9 cellular contexts compared by ENCODE assay signal in genomic region chr12:105721051-105721825, GRCh38.
A peak's percentile ranks its signal among the peaks of the same experiment; 100 is the strongest.
DNase-seq lines count a peak whose midpoint lies in the region; ATAC-seq and TF ChIP-seq lines count a peak whose summit lies in the region.
"Had no signal": no experiment of that assay in that cellular context is flagged by ENCODE, and none has a peak within 500 bp of the region (broad histone marks: within the 10 kb centered on the region; RNA-seq: fewer than 3 reads in every experiment).

No MANE protein-coding gene starts in this region.

- peak; percentile 3 for DNase-seq in activated CD8-positive, alpha-beta T cell treated with anti-CD3 and anti-CD28 coated beads for 36 hours
- DNase-seq in activated CD8-positive, alpha-beta T cell treated with anti-CD3 and anti-CD28 coated beads, Interleukin-2, amount 10 ng/mL, durations not matched to agents 7 days and 5 days = no peak
- DNase-seq in NCI-H2171 (lab: John Stamatoyannopoulos, UW) (peak; percentile 4), renal cortical epithelial cell (ENCODE audit: low read depth) (peak; percentile 13), CD14-positive monocyte (ENCODE audit: low spot score) (no peak), MV-4-11 (lab: John Stamatoyannopoulos, UW) (no peak)
- DNase-seq in effector memory CD8-positive, alpha-beta T cell = no peak
- DNase-seq: activated CD8-positive, alpha-beta memory T cell treated with anti-CD3 and anti-CD28 coated beads for 24 hours had no signal

- TF ChIP-seq CTCF in activated CD8-positive, alpha-beta T cell treated with anti-CD3 and anti-CD28 coated beads for 36 hours (IDR thresholded peaks at IDR 0.05) = no peak
- no peak for TF ChIP-seq CTCF in CD14-positive monocyte (IDR thresholded peaks at IDR 0.05)

- H3K4me1 Mint-ChIP-seq in activated CD8-positive, alpha-beta T cell treated with anti-CD3 and anti-CD28 coated beads for 36 hours (ENCODE audit: low read depth) = peaks cover 4% of the 10 kb centered on the region
- H3K4me1 Mint-ChIP-seq in activated CD8-positive, alpha-beta T cell treated with anti-CD3 and anti-CD28 coated beads, Interleukin-2, amount 10 ng/mL, durations not matched to agents 7 days and 5 days (ENCODE audit: low read depth) = no peaks in the 10 kb centered on the region
- no peaks in the 10 kb centered on the region for H3K4me1 Mint-ChIP-seq in effector memory CD8-positive, alpha-beta T cell (ENCODE audit: low read depth in 2 of 2)
- H3K4me1 Mint-ChIP-seq in CD14-positive monocyte = no peaks in the 10 kb centered on the region

- peaks cover 12% of the 10 kb centered on the region for H3K27me3 Mint-ChIP-seq in activated CD8-positive, alpha-beta T cell treated with anti-CD3 and anti-CD28 coated beads for 36 hours
- peaks cover 4% of the 10 kb centered on the region for H3K27me3 Mint-ChIP-seq in activated CD8-positive, alpha-beta T cell treated with anti-CD3 and anti-CD28 coated beads, Interleukin-2, amount 10 ng/mL, durations not matched to agents 7 days and 5 days (ENCODE audit: low read depth)
- H3K27me3 Mint-ChIP-seq in effector memory CD8-positive, alpha-beta T cell = peaks cover 5 to 7% of the 10 kb centered on the region in 2 donors
- peaks cover 0 to 5% (median 4%) of the 10 kb centered on the region in 3 donors for H3K27me3 Mint-ChIP-seq in CD14-positive monocyte (ENCODE audit: low read depth in 3 of 3)

- H3K27ac Mint-ChIP-seq in activated CD8-positive, alpha-beta T cell treated with anti-CD3 and anti-CD28 coated beads for 36 hours = no peak overlapping the region
- no peak overlapping the region for H3K27ac Mint-ChIP-seq in activated CD8-positive, alpha-beta T cell treated with anti-CD3 and anti-CD28 coated beads, Interleukin-2, amount 10 ng/mL, durations not matched to agents 7 days and 5 days
- no peak overlapping the region for H3K27ac Mint-ChIP-seq in effector memory CD8-positive, alpha-beta T cell
- H3K27ac Mint-ChIP-seq in CD14-positive monocyte = no peak overlapping the region

- CTCF ChIA-PET in activated CD8-positive, alpha-beta T cell treated with anti-CD3 and anti-CD28 coated beads for 36 hours (lab: Charles Lee) = no interaction called here
- CTCF ChIA-PET in activated CD8-positive, alpha-beta T cell treated with anti-CD3 and anti-CD28 coated beads, Interleukin-2, amount 10 ng/mL, durations not matched to agents 7 days and 5 days (lab: Charles Lee) = no interaction called here

- POLR2A ChIA-PET in activated CD8-positive, alpha-beta T cell treated with anti-CD3 and anti-CD28 coated beads for 36 hours (lab: Charles Lee) = no interaction called here
- POLR2A ChIA-PET in activated CD8-positive, alpha-beta T cell treated with anti-CD3 and anti-CD28 coated beads, Interleukin-2, amount 10 ng/mL, durations not matched to agents 7 days and 5 days (lab: Charles Lee) = no interaction called here

- H3K36me3 Mint-ChIP-seq in activated CD8-positive, alpha-beta T cell treated with anti-CD3 and anti-CD28 coated beads for 36 hours (ENCODE audit: low read depth) = no peaks in the 10 kb centered on the region
- no peaks in the 10 kb centered on the region for H3K36me3 Mint-ChIP-seq in activated CD8-positive, alpha-beta T cell treated with anti-CD3 and anti-CD28 coated beads, Interleukin-2, amount 10 ng/mL, durations not matched to agents 7 days and 5 days (ENCODE audit: low read depth)
- no peaks in the 10 kb centered on the region for H3K36me3 Mint-ChIP-seq in effector memory CD8-positive, alpha-beta T cell (ENCODE audit: insufficient read depth)
- H3K36me3 Mint-ChIP-seq in CD14-positive monocyte = no peaks in the 10 kb centered on the region

- no peak overlapping the region for H3K4me3 Mint-ChIP-seq in activated CD8-positive, alpha-beta T cell treated with anti-CD3 and anti-CD28 coated beads for 36 hours
- no peak overlapping the region for H3K4me3 Mint-ChIP-seq in activated CD8-positive, alpha-beta T cell treated with anti-CD3 and anti-CD28 coated beads, Interleukin-2, amount 10 ng/mL, durations not matched to agents 7 days and 5 days
- no peak overlapping the region for H3K4me3 Mint-ChIP-seq in effector memory CD8-positive, alpha-beta T cell
- no peak overlapping the region for H3K4me3 Mint-ChIP-seq in CD14-positive monocyte

- no peak for ATAC-seq in activated CD8-positive, alpha-beta T cell treated with anti-CD3 and anti-CD28 coated beads for 36 hours
- no peak for ATAC-seq in activated CD8-positive, alpha-beta T cell treated with anti-CD3 and anti-CD28 coated beads, Interleukin-2, amount 10 ng/mL, durations not matched to agents 7 days and 5 days
- ATAC-seq in HG02938 (IDR thresholded peaks at IDR 0.05; ENCODE audit: unreplicated experiment) = peak; percentile 70
- no peak for ATAC-seq in effector memory CD8-positive, alpha-beta T cell (replicated peaks)

- peaks cover 3% of the 10 kb centered on the region for H3K9me3 Mint-ChIP-seq in activated CD8-positive, alpha-beta T cell treated with anti-CD3 and anti-CD28 coated beads for 36 hours
- H3K9me3 Mint-ChIP-seq in activated CD8-positive, alpha-beta T cell treated with anti-CD3 and anti-CD28 coated beads, Interleukin-2, amount 10 ng/mL, durations not matched to agents 7 days and 5 days (ENCODE audit: insufficient read depth) = no peaks in the 10 kb centered on the region
- H3K9me3 Mint-ChIP-seq in effector memory CD8-positive, alpha-beta T cell = peaks cover 1 to 7% of the 10 kb centered on the region in 2 donors
- peaks cover 0 to 3% (median 0%) of the 10 kb centered on the region in 7 donors for H3K9me3 Mint-ChIP-seq in CD14-positive monocyte

- intact Hi-C loops in activated CD8-positive, alpha-beta T cell treated with anti-CD3 and anti-CD28 coated beads for 36 hours (cut with micrococcal nuclease) = no loop called here
- intact Hi-C loops in CD14-positive monocyte (cut with micrococcal nuclease) = no loop called here

Comparison
In these comparisons a context has a peak if more than half of its experiments do, and no peak if none do; other contexts are left out.
1. DNase-seq: peak in activated CD8-positive, alpha-beta T cell treated with anti-CD3 and anti-CD28 coated beads for 36 hours (single experiment), NCI-H2171 (single experiment) and renal cortical epithelial cell (single experiment); none in activated CD8-positive, alpha-beta T cell treated with anti-CD3 and anti-CD28 coated beads, Interleukin-2, amount 10 ng/mL, durations not matched to agents 7 days and 5 days (single experiment), effector memory CD8-positive, alpha-beta T cell (0 of 3), CD14-positive monocyte (single experiment) and MV-4-11 (single experiment).